16 cellular contexts compared by ENCODE assay signal in the genomic region with DNA sequence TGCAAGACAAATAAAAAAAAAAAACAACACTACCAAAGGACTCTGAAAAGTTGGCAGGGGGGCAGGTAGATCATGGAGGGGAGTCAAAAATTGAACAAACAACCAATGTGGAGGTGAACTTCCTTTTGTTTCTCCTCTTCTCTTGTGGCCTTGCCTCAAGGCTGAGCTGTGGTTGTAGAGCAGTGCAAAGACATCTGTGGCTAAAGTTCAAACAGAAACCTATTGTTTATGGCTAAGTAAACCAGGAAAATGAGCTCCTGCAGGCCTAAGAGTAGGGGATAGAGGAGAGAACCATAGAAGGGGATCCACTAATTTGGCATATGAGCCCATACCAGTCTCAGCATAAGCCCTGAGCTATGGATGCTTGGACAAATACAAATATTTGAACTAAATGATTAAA. TPM values are rescaled to one million over a fixed set of nuclear protein-coding genes. Genes with fewer than 3 reads are reported as not detected.
"Had no signal": no experiment of that assay in that cellular context is flagged by ENCODE, and none has a peak within 500 bp of the region (broad histone marks: within the 10 kb centered on the region; RNA-seq: fewer than 3 reads in every experiment).

No MANE protein-coding gene starts in this region.

- H3K4me1 ChIP-seq: esophagus muscularis mucosa, parathyroid adenoma had no signal

- ATAC-seq: activated CD4-positive, CD25-positive, alpha-beta regulatory T cell treated with anti-CD3 and anti-CD28 coated beads, Interleukin-2, amount 50 U/mL, for 24 hours; activated T-helper 17 cell treated with anti-CD3 and anti-CD28 coated beads, Interleukin-2, amount 50 U/mL, for 72 hours; natural killer cell; stimulated activated effector memory CD8-positive, alpha-beta T cell treated with anti-CD3 and anti-CD28 coated beads, Interleukin-12 subunit alpha, Interleukin-12 subunit beta, amount 100 ng/mL, for 72 hours had no signal

- H3K4me3 ChIP-seq: esophagus muscularis mucosa had no signal

- H3K27me3 ChIP-seq: esophagus muscularis mucosa had no signal

- DNase-seq: activated CD4-positive, alpha-beta T cell treated with anti-CD3 and anti-CD28 coated beads, Interleukin-2, amount 50 U/mL, for 4 hours; activated naive CD4-positive, alpha-beta T cell treated with Interleukin-2 at 50 U/mL for 16 hours; aorta; cortex of kidney; effector CD4-positive, alpha-beta T cell; kidney glomerular epithelial cell; mesendoderm; natural killer cell had no signal

- H3K36me3 ChIP-seq: esophagus muscularis mucosa, neutrophil had no signal

- H3K9me3 ChIP-seq: neutrophil had no signal

- H3K27ac ChIP-seq: esophagus muscularis mucosa, neutrophil, parathyroid adenoma had no signal

RNA-seq across cellular contexts. Expression of gene EGR4, which starts 40.2 kb away (rescaled TPM):
- total RNA-seq: aorta, liver, ureter had no signal
- polyA plus RNA-seq: aorta had no signal
